In the genomic region with DNA sequence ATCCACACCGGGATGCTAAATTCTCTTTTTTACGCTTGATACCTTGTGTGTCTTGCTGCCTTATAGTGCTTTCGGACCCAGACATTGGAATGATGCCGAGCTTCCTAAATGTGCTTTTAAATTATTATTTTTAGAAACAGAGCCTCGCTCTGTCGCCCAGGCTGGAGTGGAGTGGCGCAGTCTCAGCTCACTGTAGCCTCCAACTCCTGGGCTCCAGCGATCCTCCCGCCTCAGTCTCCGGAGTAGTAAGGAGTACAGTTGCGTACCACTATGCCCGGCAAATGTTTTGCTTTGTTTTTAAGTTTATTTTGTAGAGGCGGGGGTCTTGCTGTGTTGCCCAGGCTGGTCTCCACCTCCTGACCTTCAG, we compare ENCODE assay signal across 8 cellular contexts. TPM values are rescaled to one million over a fixed set of nuclear protein-coding genes. Genes with fewer than 3 reads are reported as not detected.
DNase-seq lines count a peak whose midpoint lies in the region; ATAC-seq and TF ChIP-seq lines count a peak whose summit lies in the region.

No MANE protein-coding gene starts in this region.

- DNase-seq in T-helper 2 cell treated with Interferon-gamma antibody and Interleukin-4, amounts not matched to agents 5 μg/mL and 100 μg/mL, for 36 hours (ENCODE audit: low spot score), result no peak
- DNase-seq in T-helper 2 cell (no peak), body of pancreas (no peak), lower leg skin (ENCODE audit: low spot score in 2 of 2) (no peak), testis (peak; percentile 51)

- TF ChIP-seq CTCF in body of pancreas (IDR thresholded peaks at IDR 0.05) (no peak), lower leg skin (IDR thresholded peaks at IDR 0.05) (no peak), testis (IDR thresholded peaks at IDR 0.05) (no peak)

- H3K27ac Mint-ChIP-seq in T-helper 2 cell treated with Interferon-gamma antibody and Interleukin-4, amounts not matched to agents 5 μg/mL and 100 μg/mL, for 36 hours, result peak overlapping the region; percentile 62

- peaks cover 14% of the 10 kb centered on the region for H3K4me1 ChIP-seq in body of pancreas
- H3K4me1 ChIP-seq in testis, result peaks cover 12% of the 10 kb centered on the region

- no peaks in the 10 kb centered on the region for H3K9me3 Mint-ChIP-seq in T-helper 2 cell treated with Interferon-gamma antibody and Interleukin-4, amounts not matched to agents 5 μg/mL and 100 μg/mL, for 36 hours

- WGBS in body of pancreas, 2 donors, result 48 to 54% methylated on average over 13 of the region's 13 CpGs
- WGBS in lower leg skin, 2 donors, result 54 to 61% methylated on average over 12 to 13 of the region's 13 CpGs
- WGBS in testis, 2 donors, result 33 to 36% methylated on average over 13 of the region's 13 CpGs

- no peaks in the 10 kb centered on the region for H3K36me3 ChIP-seq in body of pancreas (replicated peaks in 1 of 2; ENCODE audit: insufficient read depth in 1 of 2, low read depth in 2 of 2)
- H3K36me3 ChIP-seq in testis (ENCODE audit: low read depth, missing control alignments), result no peaks in the 10 kb centered on the region

- peaks cover 3% of the 10 kb centered on the region for H3K4me1 Mint-ChIP-seq in T-helper 2 cell treated with Interferon-gamma antibody and Interleukin-4, amounts not matched to agents 5 μg/mL and 100 μg/mL, for 36 hours (ENCODE audit: low read depth)

- H3K4me3 Mint-ChIP-seq in T-helper 2 cell treated with Interferon-gamma antibody and Interleukin-4, amounts not matched to agents 5 μg/mL and 100 μg/mL, for 36 hours, result peak overlapping the region; percentile 78

- H3K27me3 ChIP-seq in body of pancreas (no peaks in the 10 kb centered on the region), testis (no peaks in the 10 kb centered on the region)

- H3K4me3 ChIP-seq in body of pancreas (peak overlapping the region in 1 of 2 donors; percentile 32), lower leg skin (ENCODE audit: low read depth, poor library complexity, severe bottlenecking) (peak overlapping the region; percentile 39), testis (peak overlapping the region; percentile 80 to 81)

- no peaks in the 10 kb centered on the region for H3K36me3 Mint-ChIP-seq in T-helper 2 cell treated with Interferon-gamma antibody and Interleukin-4, amounts not matched to agents 5 μg/mL and 100 μg/mL, for 36 hours (ENCODE audit: low read depth)

- ATAC-seq in body of pancreas (no peak), HG02763 (IDR thresholded peaks at IDR 0.05; ENCODE audit: unreplicated experiment) (no peak), HG02623 (IDR thresholded peaks at IDR 0.05; ENCODE audit: unreplicated experiment) (no peak), GM19035 (IDR thresholded peaks at IDR 0.05; ENCODE audit: unreplicated experiment) (no peak)

- H3K27ac ChIP-seq in body of pancreas (peak overlapping the region; percentile 64 to 93 (median 89)), testis (peak overlapping the region; percentile 90)

- no peak for TF ChIP-seq POLR2A in body of pancreas (IDR thresholded peaks at IDR 0.05)
- no peak for TF ChIP-seq POLR2A in lower leg skin (IDR thresholded peaks at IDR 0.05)
- no peak for TF ChIP-seq POLR2A in testis (IDR thresholded peaks at IDR 0.05)

- H3K9me3 ChIP-seq in body of pancreas (no peaks in the 10 kb centered on the region), testis (no peaks in the 10 kb centered on the region)

- peaks cover 31% of the 10 kb centered on the region for H3K27me3 Mint-ChIP-seq in T-helper 2 cell treated with Interferon-gamma antibody and Interleukin-4, amounts not matched to agents 5 μg/mL and 100 μg/mL, for 36 hours (ENCODE audit: low read depth)

- intact Hi-C loops in body of pancreas (cut with DNase I), result no loop called here
- intact Hi-C loops in lower leg skin (cut with DNase I; ENCODE audit: low total_unique reads), result no loop called here
- intact Hi-C loops in testis (cut with DNase I; ENCODE audit: low total_unique reads), result no loop called here

RNA-seq across cellular contexts. Expression of a gene that starts 0.5 kb away (rescaled TPM):
- total RNA-seq in body of pancreas (1 to 10 TPM; 2.9 to 3.3 TPM), lower leg skin (under 1 TPM; 0.17 to 0.62 (median 0.56) TPM), testis (10 to 100 TPM; 17.7 to 19.3 TPM)
- polyA plus RNA-seq in testis (ENCODE audit: insufficient read depth, low read depth, low replicate concordance), result 4.2 TPM

RNA-seq across cellular contexts. Expression of a gene that starts 31.2 kb away (rescaled TPM):
- total RNA-seq in body of pancreas (10 to 100 TPM; 11.2 to 16.3 TPM), lower leg skin (10 to 100 TPM; 11.6 to 18.6 (median 17.9) TPM), testis (100 to 1,000 TPM; 139 to 144 TPM)
- polyA plus RNA-seq in testis (ENCODE audit: insufficient read depth, low read depth, low replicate concordance), result 67.5 TPM

Comparison
In these comparisons a context has a peak if more than half of its experiments do, and no peak if none do; other contexts are left out.
1. RNA of a gene that starts 0.5 kb away (total RNA-seq): 17.7 to 19.3 TPM in testis; 2.9 to 3.3 TPM in body of pancreas and 0.17 to 0.62 TPM in lower leg skin; every median in the first group is over 4 times any median in the second.
2. RNA of a gene that starts 31.2 kb away (total RNA-seq): 139 to 144 TPM in testis; 11.6 to 18.6 TPM in lower leg skin and 11.2 to 16.3 TPM in body of pancreas; every median in the first group is over 4 times any median in the second.